In the genomic region with DNA sequence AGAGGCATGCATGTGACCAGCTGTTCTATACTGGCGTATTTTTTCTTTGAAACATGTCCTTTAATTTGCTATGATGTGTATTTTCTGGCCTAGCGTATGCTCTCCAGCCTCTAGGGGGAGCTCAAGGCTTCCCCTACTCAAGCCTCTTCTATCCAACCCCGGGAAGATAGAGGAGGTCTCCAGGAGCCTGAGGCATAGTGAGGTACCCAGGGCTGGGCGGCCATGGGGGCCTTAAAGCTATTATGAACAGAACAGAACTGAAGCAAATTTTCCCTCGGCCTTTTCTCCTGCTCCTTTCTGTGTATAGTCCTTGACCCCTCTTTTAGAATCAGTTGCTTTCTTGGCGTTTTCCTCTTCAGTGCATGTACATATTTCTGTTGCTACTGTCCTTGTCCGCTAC, we compare ENCODE assay signal across 8 cellular contexts.
DNase-seq lines count a peak whose midpoint lies in the region; ATAC-seq, FAIRE-seq and TF ChIP-seq lines count a peak whose summit lies in the region.

No MANE protein-coding gene starts in this region.

- H2AFZ ChIP-seq in K562 (ENCODE audit: low read depth, low read length): no peak overlapping the region

- H3K4me1 ChIP-seq in HEK293 (ENCODE audit: control insufficient read depth, insufficient read depth, low read length): no peaks in the 10 kb centered on the region
- H3K4me1 ChIP-seq in K562 (replicated peaks in 1 of 2; ENCODE audit: control insufficient read depth in 2 of 2, insufficient read depth in 2 of 2, low read length in 2 of 2): no peaks in the 10 kb centered on the region
- H3K4me1 ChIP-seq in testis: peaks cover 3% of the 10 kb centered on the region

- ATAC-seq in K562 (peak; percentile 72), HG02623 (IDR thresholded peaks at IDR 0.05; ENCODE audit: unreplicated experiment) (no peak)

- H3K4me3 ChIP-seq in HEK293 (ENCODE audit: low read depth, low read length) (no peak overlapping the region), K562 (no peak overlapping the region), testis (peak overlapping the region in 1 of 2 donors; percentile 39)

- FAIRE-seq in K562 (lab: Jason Lieb, UNC): no peak

- H3K9me1 ChIP-seq in K562 (ENCODE audit: control insufficient read depth, insufficient read depth, low read length): no peaks in the 10 kb centered on the region

- H3K9ac ChIP-seq in K562 (ENCODE audit: insufficient read depth in 1 of 2, low read depth in 2 of 2, low read length in 2 of 2): no peak overlapping the region

- in situ Hi-C loops in K562 (cut with MboI): no loop called here

- TF ChIP-seq CTCF in HEK293 (tag by site-specific recombination; IDR thresholded peaks at IDR 0.05): no peak
- peak; percentile 36 to 59 (median 51); a peak in 5 of 6 replicates for TF ChIP-seq CTCF in K562 (IDR thresholded peaks at IDR 0.05 in 2 of 3, conservative IDR thresholded peaks at IDR 0.05 in 1 of 3; ENCODE audit: insufficient read depth in 2 of 3, low read depth in 1 of 3, low read length in 3 of 3)
- peak; percentile 49 to 74 (median 62) for TF ChIP-seq CTCF in testis (IDR thresholded peaks at IDR 0.05)

- intact Hi-C loops in K562 (cut with micrococcal nuclease): no loop called here
- intact Hi-C loops in testis (cut with DNase I; ENCODE audit: low total_unique reads): no loop called here

- H3K27ac ChIP-seq in HEK293 (ENCODE audit: extremely low read depth, low read depth, low read length): no peak overlapping the region
- H3K27ac ChIP-seq in K562 (ENCODE audit: extremely low read depth, low read depth, low read length): no peak overlapping the region
- H3K27ac ChIP-seq in testis: no peak overlapping the region

- H3K27me3 ChIP-seq in K562 (ENCODE audit: control insufficient read depth in 2 of 2, insufficient read depth in 2 of 2, low read length in 2 of 2): no peaks in the 10 kb centered on the region
- H3K27me3 ChIP-seq in testis: no peaks in the 10 kb centered on the region

- TF ChIP-seq POLR2A in K562 (conservative IDR thresholded peaks at IDR 0.05) (no peak), testis (IDR thresholded peaks at IDR 0.05) (no peak)

- TF ChIP-seq EP300 in K562 (IDR thresholded peaks at IDR 0.05; ENCODE audit: low read length): no peak

- no TSS peak for BruUV-seq in K562 (replicated peaks; lab: Mats Ljungman, UMichigan)

- H3K79me2 ChIP-seq in K562 (ENCODE audit: control insufficient read depth, insufficient read depth, low read length): no peaks in the 10 kb centered on the region

- H3K9me3 ChIP-seq in HEK293 (ENCODE audit: control insufficient read depth, insufficient read depth, low read depth, low read length) (no peaks in the 10 kb centered on the region), K562 (replicated peaks; ENCODE audit: control insufficient read depth, insufficient read depth, low read depth, low read length) (no peaks in the 10 kb centered on the region), testis (no peaks in the 10 kb centered on the region)

- CTCF ChIA-PET in HEK293 (lab: Yijun Ruan, JAX) (interaction anchor here (0.6 to 1.5 kb wide), 19 partner anchors 9 to 1053 kb away, joined by 3 to 13 read pairs (median 3); no protein-coding TSS in a partner anchor), K562 (lab: Yijun Ruan, JAX; ENCODE audit: low intra/inter-chr PET ratio) (no interaction called here)

- POLR2A ChIA-PET in HEK293 (lab: Yijun Ruan, JAX): no interaction called here
- POLR2A ChIA-PET in K562 (lab: Yijun Ruan, JAX): no interaction called here

- WGBS in K562 (ENCODE audit: insufficient coverage, low coverage, missing lambda C conversion rate): 3% methylated on average over 7 of the region's 7 CpGs
- WGBS in testis, 2 donors: 45 to 50% methylated on average over 7 of the region's 7 CpGs

- H4K20me1 ChIP-seq in K562 (replicated peaks; ENCODE audit: control insufficient read depth, insufficient read depth, low read length): no peaks in the 10 kb centered on the region

- H3K36me3 ChIP-seq in HEK293 (ENCODE audit: control insufficient read depth in 2 of 2, insufficient read depth in 1 of 2, low read length in 2 of 2) (no peaks in the 10 kb centered on the region), K562 (ENCODE audit: control insufficient read depth, insufficient read depth, low read length) (no peaks in the 10 kb centered on the region), testis (ENCODE audit: low read depth, missing control alignments) (no peaks in the 10 kb centered on the region)

- TF ChIP-seq RAD21 in K562 (CRISPR knock-in tag; conservative IDR thresholded peaks at IDR 0.05 in 1 of 2, IDR thresholded peaks at IDR 0.05 in 1 of 2): peak in 1 of 2 experiments; percentile 35; a peak in 2 of 4 replicates

- no peak overlapping the region for H3K4me2 ChIP-seq in K562 (ENCODE audit: insufficient read depth, low read length)

- DNase-seq in ELF-1 (ENCODE audit: low read depth, low spot score) (peak; percentile 86), NCI-H82 (lab: John Stamatoyannopoulos, UW) (peak; percentile 76), K562 (ENCODE audit: extremely low read depth in 1 of 4, low spot score in 3 of 4) (peak; percentile 20 to 49 (median 24)), islet precursor cell (peak; percentile 68), testis (peak; percentile 80), NCI-H2227 (lab: John Stamatoyannopoulos, UW; ENCODE audit: unreplicated experiment) (no peak)

TF ChIP-seq in HEK293, 187 proteins besides CTCF, POLR2A, EP300 and RAD21:
- 0 out of 2 replicates have a peak, but pooled peaks have one; percentile 14 for TF ChIP-seq ZNF335 (tag by site-specific recombination; conservative IDR thresholded peaks at IDR 0.05)
- peak; percentile 45 for TF ChIP-seq ZNF654 (tag by site-specific recombination; IDR thresholded peaks at IDR 0.05; ENCODE audit: low read depth)
- TF ChIP-seq ZIC2 (tag by site-specific recombination; IDR thresholded peaks at IDR 0.05): no peak
- TF ChIP-seq ZNF169 (tag by site-specific recombination; IDR thresholded peaks at IDR 0.05): no peak

TF ChIP-seq in K562, 482 proteins besides CTCF, POLR2A, EP300 and RAD21:
- TF ChIP-seq MCM7 (IDR thresholded peaks at IDR 0.05) (no peak), PBX2 (CRISPR knock-in tag; IDR thresholded peaks at IDR 0.05; ENCODE audit: low read depth) (no peak), PBX2 (tag; conservative IDR thresholded peaks at IDR 0.05; ENCODE audit: low read depth) (no peak), SP1 (CRISPR knock-in tag; IDR thresholded peaks at IDR 0.05) (no peak), ZNF57 (CRISPR knock-in tag; IDR thresholded peaks at IDR 0.05) (no peak), PHTF2 (CRISPR knock-in tag; IDR thresholded peaks at IDR 0.05) (no peak), SIRT6 (IDR thresholded peaks at IDR 0.05; ENCODE audit: low read depth, low read length) (no peak), RBM39 (optimal IDR thresholded peaks at IDR 0.05; ENCODE audit: low read depth, low read length) (no peak), KAT8 (IDR thresholded peaks at IDR 0.05; ENCODE audit: low read depth) (no peak), MLLT1 (IDR thresholded peaks at IDR 0.05) (no peak)
- TF ChIP-seq, protein P1, sequence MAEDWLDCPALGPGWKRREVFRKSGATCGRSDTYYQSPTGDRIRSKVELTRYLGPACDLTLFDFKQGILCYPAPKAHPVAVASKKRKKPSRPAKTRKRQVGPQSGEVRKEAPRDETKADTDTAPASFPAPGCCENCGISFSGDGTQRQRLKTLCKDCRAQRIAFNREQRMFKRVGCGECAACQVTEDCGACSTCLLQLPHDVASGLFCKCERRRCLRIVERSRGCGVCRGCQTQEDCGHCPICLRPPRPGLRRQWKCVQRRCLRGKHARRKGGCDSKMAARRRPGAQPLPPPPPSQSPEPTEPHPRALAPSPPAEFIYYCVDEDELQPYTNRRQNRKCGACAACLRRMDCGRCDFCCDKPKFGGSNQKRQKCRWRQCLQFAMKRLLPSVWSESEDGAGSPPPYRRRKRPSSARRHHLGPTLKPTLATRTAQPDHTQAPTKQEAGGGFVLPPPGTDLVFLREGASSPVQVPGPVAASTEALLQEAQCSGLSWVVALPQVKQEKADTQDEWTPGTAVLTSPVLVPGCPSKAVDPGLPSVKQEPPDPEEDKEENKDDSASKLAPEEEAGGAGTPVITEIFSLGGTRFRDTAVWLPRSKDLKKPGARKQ (CRISPR knock-in tag; IDR thresholded peaks at IDR 0.05): no peak
